Comparison of ENCODE assay signal across 1 cellular context in the genomic region with DNA sequence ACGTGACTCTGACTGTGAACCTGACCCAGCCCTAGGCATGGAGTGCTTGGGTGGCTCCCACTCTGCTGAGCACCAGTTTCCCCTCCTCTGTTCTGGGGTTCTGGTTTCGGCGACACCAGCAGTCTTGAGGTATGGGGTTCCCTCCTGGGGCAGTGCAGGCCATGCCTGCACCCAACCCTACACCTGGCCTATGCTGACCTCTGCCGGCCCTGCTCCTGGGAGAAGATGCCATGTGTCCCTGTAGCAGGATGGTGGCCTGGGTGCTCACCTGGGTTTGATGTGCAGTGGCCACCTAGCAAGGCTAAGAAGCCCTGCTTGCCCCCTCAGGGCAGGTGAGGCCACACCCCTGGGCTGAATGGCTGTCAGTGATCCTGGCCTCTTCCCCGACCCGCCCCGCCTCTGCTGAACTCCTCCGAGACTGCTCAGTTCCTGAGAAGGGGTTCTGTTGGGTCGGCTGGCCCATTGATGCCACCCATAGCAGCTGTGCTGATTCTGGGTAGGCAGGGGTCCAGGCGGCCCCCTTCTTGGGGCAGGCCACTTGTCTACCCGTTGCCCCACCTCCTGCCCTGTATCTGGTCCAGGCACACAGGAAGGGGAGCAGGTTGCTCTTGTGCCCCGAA.
TF ChIP-seq lines count a peak whose summit lies in the region.

No MANE protein-coding gene starts in this region.

TF ChIP-seq in SK-N-SH, 30 proteins besides CTCF, POLR2A, EP300 and RAD21 (continued from another document):
- no peak for TF ChIP-seq TEAD4 (IDR thresholded peaks at IDR 0.05; ENCODE audit: borderline replicate concordance, insufficient read depth)
- TF ChIP-seq, protein P1, sequence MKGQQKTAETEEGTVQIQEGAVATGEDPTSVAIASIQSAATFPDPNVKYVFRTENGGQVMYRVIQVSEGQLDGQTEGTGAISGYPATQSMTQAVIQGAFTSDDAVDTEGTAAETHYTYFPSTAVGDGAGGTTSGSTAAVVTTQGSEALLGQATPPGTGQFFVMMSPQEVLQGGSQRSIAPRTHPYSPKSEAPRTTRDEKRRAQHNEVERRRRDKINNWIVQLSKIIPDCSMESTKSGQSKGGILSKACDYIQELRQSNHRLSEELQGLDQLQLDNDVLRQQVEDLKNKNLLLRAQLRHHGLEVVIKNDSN (IDR thresholded peaks at IDR 0.05; ENCODE audit: borderline replicate concordance, low read depth) = no peak
- TF ChIP-seq ELF1 (IDR thresholded peaks at IDR 0.05) = no peak
- no peak for TF ChIP-seq TCF12 (IDR thresholded peaks at IDR 0.05)
- TF ChIP-seq, protein P2, sequence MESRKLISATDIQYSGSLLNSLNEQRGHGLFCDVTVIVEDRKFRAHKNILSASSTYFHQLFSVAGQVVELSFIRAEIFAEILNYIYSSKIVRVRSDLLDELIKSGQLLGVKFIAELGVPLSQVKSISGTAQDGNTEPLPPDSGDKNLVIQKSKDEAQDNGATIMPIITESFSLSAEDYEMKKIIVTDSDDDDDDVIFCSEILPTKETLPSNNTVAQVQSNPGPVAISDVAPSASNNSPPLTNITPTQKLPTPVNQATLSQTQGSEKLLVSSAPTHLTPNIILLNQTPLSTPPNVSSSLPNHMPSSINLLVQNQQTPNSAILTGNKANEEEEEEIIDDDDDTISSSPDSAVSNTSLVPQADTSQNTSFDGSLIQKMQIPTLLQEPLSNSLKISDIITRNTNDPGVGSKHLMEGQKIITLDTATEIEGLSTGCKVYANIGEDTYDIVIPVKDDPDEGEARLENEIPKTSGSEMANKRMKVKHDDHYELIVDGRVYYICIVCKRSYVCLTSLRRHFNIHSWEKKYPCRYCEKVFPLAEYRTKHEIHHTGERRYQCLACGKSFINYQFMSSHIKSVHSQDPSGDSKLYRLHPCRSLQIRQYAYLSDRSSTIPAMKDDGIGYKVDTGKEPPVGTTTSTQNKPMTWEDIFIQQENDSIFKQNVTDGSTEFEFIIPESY (IDR thresholded peaks at IDR 0.05; ENCODE audit: borderline replicate concordance, low read depth) = no peak
